ENCODE assay signal across 1 cellular context in genomic region chr22:25774575-25775026, GRCh38.
TF ChIP-seq lines count a peak whose summit lies in the region.

No MANE protein-coding gene starts in this region.

TF ChIP-seq in liver, 16 proteins besides CTCF, POLR2A, EP300 and RAD21 (continued from another document):
- TF ChIP-seq EGR1 (IDR thresholded peaks at IDR 0.05; ENCODE audit: low read depth in 2 of 2): no peak
- no peak for TF ChIP-seq REST (IDR thresholded peaks at IDR 0.05)
- TF ChIP-seq RXRA (IDR thresholded peaks at IDR 0.05): no peak
- no peak for TF ChIP-seq ATF3 (IDR thresholded peaks at IDR 0.05)
- TF ChIP-seq TAF1 (conservative IDR thresholded peaks at IDR 0.05): no peak
- no peak for TF ChIP-seq GABPA (IDR thresholded peaks at IDR 0.05 in 1 of 2, conservative IDR thresholded peaks at IDR 0.05 in 1 of 2)
- TF ChIP-seq HNF4G (IDR thresholded peaks at IDR 0.05): no peak
- TF ChIP-seq MAX (IDR thresholded peaks at IDR 0.05): no peak
- no peak for TF ChIP-seq NR2F2 (IDR thresholded peaks at IDR 0.05)
- no peak for TF ChIP-seq ZBTB33 (IDR thresholded peaks at IDR 0.05)
- no peak for TF ChIP-seq HNF4A (conservative IDR thresholded peaks at IDR 0.05)
